1 cellular context compared by ENCODE assay signal in the genomic region with DNA sequence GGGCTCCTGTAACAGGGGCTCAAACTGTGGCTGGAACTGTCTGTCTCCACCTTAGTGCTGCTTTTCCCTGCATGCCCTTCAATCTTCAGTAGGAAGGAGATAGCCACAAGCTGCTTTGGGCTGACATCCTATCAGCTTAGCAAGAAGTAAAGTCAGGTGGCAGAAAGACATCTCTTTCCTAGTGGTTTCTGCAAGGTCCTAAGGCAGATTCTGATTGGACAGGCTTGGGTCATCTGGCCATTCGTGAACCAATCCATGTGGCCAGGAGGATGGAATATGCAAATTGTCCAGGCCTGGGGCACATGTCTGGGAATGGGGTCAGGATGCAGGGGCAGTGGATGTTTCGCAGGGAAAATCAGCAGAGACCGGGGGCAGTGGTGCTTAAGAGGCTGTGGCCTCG.
TF ChIP-seq lines count a peak whose summit lies in the region.

No MANE protein-coding gene starts in this region.

TF ChIP-seq in endothelial cell of umbilical vein, 7 proteins besides CTCF, POLR2A, EP300 and RAD21:
- no peak for TF ChIP-seq POLR2AphosphoS5 (IDR thresholded peaks at IDR 0.05; ENCODE audit: insufficient read depth, low read depth, low read length)
- TF ChIP-seq MYC (IDR thresholded peaks at IDR 0.05; ENCODE audit: low read depth, low read length) = no peak
- no peak for TF ChIP-seq GATA2 (IDR thresholded peaks at IDR 0.05; ENCODE audit: insufficient read depth, insufficient read length, low read depth, low read length)
